ENCODE assay signal across 11 cellular contexts in the genomic region with DNA sequence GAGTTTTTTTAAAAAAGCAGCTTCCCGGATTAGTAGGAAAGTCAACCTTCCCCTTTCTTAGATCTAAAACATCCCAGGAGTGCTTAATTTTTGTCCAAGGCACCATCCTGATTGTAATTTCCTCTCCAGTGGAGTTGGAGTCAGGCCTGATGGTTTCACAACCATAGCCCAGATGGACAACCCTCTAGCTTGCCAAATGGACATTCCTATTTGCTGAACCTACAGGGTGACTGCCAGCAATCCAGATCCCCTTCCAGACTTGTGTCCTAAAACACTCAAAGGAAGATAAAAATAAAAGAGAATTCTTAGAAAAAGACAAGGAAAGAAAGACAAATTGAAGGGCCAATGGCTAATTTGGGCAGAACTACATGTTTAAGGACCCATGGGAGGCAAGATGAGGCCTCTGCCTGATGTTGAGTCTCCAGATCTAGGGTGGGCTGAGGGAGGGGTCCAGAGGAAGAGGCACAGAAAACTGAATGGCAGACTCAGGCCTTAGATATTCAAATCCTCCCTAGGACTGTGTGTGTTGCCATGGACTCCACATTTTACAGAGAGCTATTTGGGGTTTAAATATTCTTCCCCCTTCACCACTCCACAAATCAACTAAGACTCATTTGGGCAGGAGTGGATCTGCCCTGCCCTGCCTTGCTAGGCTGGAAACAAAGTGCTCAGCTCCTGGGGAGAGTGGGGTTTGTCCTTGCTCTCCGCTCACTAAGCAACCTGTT. TPM values are rescaled to one million over a fixed set of nuclear protein-coding genes. Genes with fewer than 3 reads are reported as not detected.
DNase-seq lines count a peak whose midpoint lies in the region; ATAC-seq and TF ChIP-seq lines count a peak whose summit lies in the region.
"Had no signal": no experiment of that assay in that cellular context is flagged by ENCODE, and none has a peak within 500 bp of the region (broad histone marks: within the 10 kb centered on the region; RNA-seq: fewer than 3 reads in every experiment).

No MANE protein-coding gene starts in this region.

- peak overlapping the region; percentile 57 to 63 for H3K27ac ChIP-seq in left lung
- H3K27ac ChIP-seq in stomach = peak overlapping the region; percentile 27 to 80 (median 75)
- no peak overlapping the region for H3K27ac ChIP-seq in prostate gland

- H3K9me3 ChIP-seq in left lung (no peaks in the 10 kb centered on the region), stomach (no peaks in the 10 kb centered on the region), prostate gland (no peaks in the 10 kb centered on the region)

- peak overlapping the region; percentile 83 for H3K27ac Mint-ChIP-seq in HFFc6
- H3K27ac Mint-ChIP-seq: immature natural killer cell had no signal

- intact Hi-C loops in left lung (cut with DNase I) (no loop called here), stomach (cut with DNase I; ENCODE audit: low total_unique reads) (no loop called here), prostate gland (cut with DNase I) (loop anchor here (5.0 kb wide), 1 partner anchor 36 kb away; a partner anchor contains a TSS)

- no peaks in the 10 kb centered on the region for H3K36me3 Mint-ChIP-seq in HFFc6 (ENCODE audit: low read depth)
- H3K36me3 Mint-ChIP-seq: immature natural killer cell had no signal

- H3K9me3 Mint-ChIP-seq in HFFc6 = no peaks in the 10 kb centered on the region
- H3K9me3 Mint-ChIP-seq: immature natural killer cell had no signal

- H3K4me1 Mint-ChIP-seq in HFFc6 (ENCODE audit: low read depth) = peaks cover 32% of the 10 kb centered on the region
- H3K4me1 Mint-ChIP-seq: immature natural killer cell had no signal

- TF ChIP-seq EP300 in stomach (IDR thresholded peaks at IDR 0.05) = no peak

- H3K4me3 ChIP-seq in cardiac fibroblast (replicated peaks in 1 of 2; ENCODE audit: low read depth in 2 of 2, low read length in 2 of 2) (no peak overlapping the region), left lung (no peak overlapping the region), stomach (no peak overlapping the region), prostate gland (no peak overlapping the region)
- H3K4me3 ChIP-seq: PC-9 had no signal

- H3K27me3 ChIP-seq in left lung (no peaks in the 10 kb centered on the region), stomach (no peaks in the 10 kb centered on the region), prostate gland (replicated peaks; ENCODE audit: insufficient read depth) (no peaks in the 10 kb centered on the region)

- 70 to 86% (median 82%) methylated on average over 2 of the region's 2 CpGs for WGBS in stomach, 5 donors
- WGBS in prostate gland = 66% methylated on average over 2 of the region's 2 CpGs

- H3K36me3 ChIP-seq in left lung = no peaks in the 10 kb centered on the region
- no peaks in the 10 kb centered on the region for H3K36me3 ChIP-seq in stomach
- no peaks in the 10 kb centered on the region for H3K36me3 ChIP-seq in prostate gland

- DNase-seq in HFFc6 = peak; percentile 81
- DNase-seq in cardiac fibroblast (ENCODE audit: low read depth in 2 of 2) = peak; percentile 95 to 96
- DNase-seq in left lung = peak in 1 of 2 donors; percentile 43
- DNase-seq in stomach = peak; percentile 35
- no peak for DNase-seq in T1000 (lab: John Stamatoyannopoulos, UW)
- no peak for DNase-seq in HuH-7.5 (ENCODE audit: low spot score)
- no peak for DNase-seq in prostate gland (ENCODE audit: low spot score)
- DNase-seq: activated CD4-positive, alpha-beta T cell treated with anti-CD3 and anti-CD28 coated beads, Interleukin-2, amount 50 U/mL, for 48 hours; immature natural killer cell had no signal

- no peak overlapping the region for H3K4me3 Mint-ChIP-seq in HFFc6
- H3K4me3 Mint-ChIP-seq: immature natural killer cell had no signal

- no peaks in the 10 kb centered on the region; the same call in 1 of the 2 replicates for H3K27me3 Mint-ChIP-seq in HFFc6 (ENCODE audit: insufficient read depth)

- TF ChIP-seq CTCF in HFFc6 (IDR thresholded peaks at IDR 0.05) (no peak), cardiac fibroblast (IDR thresholded peaks at IDR 0.05; ENCODE audit: low read depth, low read length) (no peak), left lung (IDR thresholded peaks at IDR 0.05) (no peak), stomach (IDR thresholded peaks at IDR 0.05) (no peak), prostate gland (IDR thresholded peaks at IDR 0.05) (no peak)

- peaks cover 8 to 12% of the 10 kb centered on the region in 2 donors for H3K4me1 ChIP-seq in left lung
- peaks cover 0 to 22% (median 10%) of the 10 kb centered on the region in 4 donors for H3K4me1 ChIP-seq in stomach
- H3K4me1 ChIP-seq in prostate gland (replicated peaks) = no peaks in the 10 kb centered on the region

- no peak for TF ChIP-seq POLR2A in stomach (IDR thresholded peaks at IDR 0.05)
- TF ChIP-seq POLR2A in prostate gland (IDR thresholded peaks at IDR 0.05) = no peak

- ATAC-seq in left lung (peak; percentile 88), HG02938 (IDR thresholded peaks at IDR 0.05; ENCODE audit: unreplicated experiment) (no peak)

RNA-seq across cellular contexts. Expression of a gene that starts 38.5 kb away (rescaled TPM):
- 10 to 100 TPM; 46.6 to 66.3 (median 56.0) TPM for total RNA-seq in HFFc6 (2021; fragmentation: NEBNext Ultra II Directional; extraction: Animal tissue kit (Norgen Biotek cat#: 25700))
- total RNA-seq in left lung (10 to 100 TPM; 58.0 to 73.5 TPM), stomach (10 to 100 TPM; 10.5 to 82.8 (median 22.8) TPM), prostate gland (10 to 100 TPM; 22.2 to 27.1 TPM)
- 1 to 10 TPM; 5.7 to 8.4 (median 7.2) TPM for polyA plus RNA-seq in stomach

Comparison
In these comparisons a context has a peak if more than half of its experiments do, and no peak if none do; other contexts are left out.
1. DNase-seq: peak in HFFc6 (single experiment), cardiac fibroblast (2 of 2) and stomach (single experiment); none in T1000 (single experiment), HuH-7.5 (single experiment) and prostate gland (single experiment).
2. H3K27ac ChIP-seq: peak in left lung (2 of 2) and stomach (5 of 5); none in prostate gland (0 of 2).